Comparison of ENCODE assay signal across 8 cellular contexts in genomic region chr13:19601749-19602725, GRCh38. TPM values are rescaled to one million over a fixed set of nuclear protein-coding genes. Genes with fewer than 3 reads are reported as not detected.
DNase-seq lines count a peak whose midpoint lies in the region; ATAC-seq and TF ChIP-seq lines count a peak whose summit lies in the region.

No MANE protein-coding gene starts in this region.

- H2BK15ac ChIP-seq in neuronal stem cell (ENCODE audit: low read length) = peak overlapping the region; percentile 12

- no peak for TF ChIP-seq CTCF in AG04450 (IDR thresholded peaks at IDR 0.05; ENCODE audit: low read depth, low read length)

- peak overlapping the region; percentile 92 for H3K18ac ChIP-seq in neuronal stem cell (ENCODE audit: low read length)

- no peak for DNase-seq in AG04450 (ENCODE audit: low read depth, low spot score)
- peak; percentile 31 for DNase-seq in NCI-H146 treated with DMSO at 0.1 percent for 48 hours (lab: John Stamatoyannopoulos, UW; ENCODE audit: unreplicated experiment)
- DNase-seq in activated CD8-positive, alpha-beta memory T cell treated with anti-CD3 and anti-CD28 coated beads for 24 hours = peak; percentile 78
- peak; percentile 17 for DNase-seq in fibroblast of peridontal ligament (ENCODE audit: extremely low read depth)
- peak; percentile 40 for DNase-seq in neuronal stem cell (ENCODE audit: low spot score)
- DNase-seq in cerebellum (ENCODE audit: low spot score) = no peak

- H2AFZ ChIP-seq in neuronal stem cell (ENCODE audit: low read length) = peak overlapping the region; percentile 99

- peak; percentile 85 for ATAC-seq in GM18498 (IDR thresholded peaks at IDR 0.05; ENCODE audit: unreplicated experiment)
- ATAC-seq in HG02678 (IDR thresholded peaks at IDR 0.05; ENCODE audit: unreplicated experiment) = peak; percentile 91

- no peak overlapping the region for H2BK5ac ChIP-seq in neuronal stem cell (ENCODE audit: low read length)

- H3K36me3 ChIP-seq in neuronal stem cell (replicated peaks in 1 of 2; ENCODE audit: control insufficient read depth in 2 of 2, insufficient read depth in 2 of 2, low read length in 2 of 2) = peaks cover 0 to 11% of the 10 kb centered on the region in 2 donors

- no peak overlapping the region for H3K4ac ChIP-seq in neuronal stem cell (ENCODE audit: low read length)

- no peak overlapping the region for H2BK120ac ChIP-seq in neuronal stem cell (ENCODE audit: low read depth, low read length)

- H3K23ac ChIP-seq in neuronal stem cell (ENCODE audit: low read depth, low read length, poor library complexity) = no peak overlapping the region

- H3K27ac ChIP-seq in AG04450 (ENCODE audit: low read depth, low read length) = peak overlapping the region; percentile 11
- no peak overlapping the region for H3K27ac ChIP-seq in neuronal stem cell (replicated peaks; ENCODE audit: low read length)

- no peak overlapping the region for H3K14ac ChIP-seq in neuronal stem cell (ENCODE audit: low read length)

- no CpG with 5 or more reads among the region's 108 CpGs for WGBS in neuronal stem cell (ENCODE audit: extremely low coverage in 2 of 2, insufficient read length in 2 of 2, insufficient replicate concordance in 1 of 2), 2 donors

- no peaks in the 10 kb centered on the region for H3K27me3 ChIP-seq in AG04450 (ENCODE audit: control insufficient read depth, insufficient read depth, low read length)
- peaks cover 0 to 12% (median 3%) of the 10 kb centered on the region in 3 experiments for H3K27me3 ChIP-seq in neuronal stem cell (ENCODE audit: control insufficient read depth in 3 of 3, insufficient read depth in 3 of 3, low read depth in 1 of 3, low read length in 3 of 3)

- no peak overlapping the region for H2AK5ac ChIP-seq in neuronal stem cell (ENCODE audit: low read depth, low read length)

- H3K9me3 ChIP-seq in AG04450 (ENCODE audit: control insufficient read depth, insufficient read depth, low read length) (no peaks in the 10 kb centered on the region), neuronal stem cell (replicated peaks in 1 of 2; ENCODE audit: control insufficient read depth in 2 of 2, insufficient read depth in 1 of 2, low read depth in 1 of 2, low read length in 2 of 2) (peaks cover 7 to 23% of the 10 kb centered on the region in 2 donors)

- POLR2A ChIA-PET in AG04450 (lab: Yijun Ruan, JAX) = interaction anchor here (0.6 to 0.9 kb wide), 4 partner anchors 32 to 352 kb away, joined by 3 to 8 read pairs (median 4); partner anchors contain the start of gene MPHOSPH8

- no peak overlapping the region for H4K8ac ChIP-seq in neuronal stem cell (ENCODE audit: low read depth, low read length)

- CTCF ChIA-PET in AG04450 (lab: Charles Lee) = interaction anchor here (1.0 kb wide), 2 partner anchors 17 to 31 kb away, joined by 3 to 5 read pairs; no protein-coding TSS in a partner anchor

- H3K4me1 ChIP-seq in neuronal stem cell (ENCODE audit: control insufficient read depth in 2 of 2, insufficient read depth in 1 of 2, low read depth in 1 of 2, low read length in 2 of 2) = peaks cover 0 to 3% of the 10 kb centered on the region in 2 donors

- peak overlapping the region; percentile 72 for H3K4me2 ChIP-seq in neuronal stem cell (ENCODE audit: insufficient read depth, low read length, poor library complexity, severe bottlenecking)

- H3K79me1 ChIP-seq in neuronal stem cell (ENCODE audit: low read depth, low read length) = no peaks in the 10 kb centered on the region

- peak overlapping the region; percentile 78 for H3K9ac ChIP-seq in neuronal stem cell (ENCODE audit: low read depth, low read length, poor library complexity)

- H3K4me3 ChIP-seq in AG04450 (ENCODE audit: low read depth, low read length) (peak overlapping the region; percentile 64), neuronal stem cell (ENCODE audit: low read length in 2 of 2) (peak overlapping the region; percentile 51 to 85)

- H2BK12ac ChIP-seq in neuronal stem cell (ENCODE audit: low read length) = no peak overlapping the region

- H4K91ac ChIP-seq in neuronal stem cell (ENCODE audit: low read depth, low read length, poor library complexity) = no peak overlapping the region

RNA-seq across cellular contexts. Expression of gene MPHOSPH8, which starts 31.4 kb away (rescaled TPM):
- polyA plus RNA-seq in AG04450 (2011; rRNA removed) = 19.7 and 24.8 TPM in 2 replicates
- polyA minus RNA-seq in AG04450 (2011; rRNA and poly(A)+ RNA removed) = 6.0 and 8.0 TPM in 2 replicates
- polyA plus RNA-seq in neuronal stem cell (2013, experiment 1 of 2) = 22.1 TPM
- polyA plus RNA-seq in neuronal stem cell (2013, experiment 2 of 2) = 22.6 TPM
- 26.4 TPM for total RNA-seq in cerebellum

RNA-seq across cellular contexts. Expression of gene TPTE2, which starts 40.7 kb away (rescaled TPM):
- not detected in 2 replicates for polyA plus RNA-seq in AG04450 (2011; rRNA removed)
- not detected in 2 replicates for polyA minus RNA-seq in AG04450 (2011; rRNA and poly(A)+ RNA removed)
- 0.15 TPM for polyA plus RNA-seq in neuronal stem cell (2013, experiment 1 of 2)
- polyA plus RNA-seq in neuronal stem cell (2013, experiment 2 of 2) = 0.11 TPM
- not detected for total RNA-seq in cerebellum

Comparison
In these comparisons a context has a peak if more than half of its experiments do, and no peak if none do; other contexts are left out.
1. DNase-seq: peak in NCI-H146 treated with DMSO at 0.1 percent for 48 hours (single experiment), activated CD8-positive, alpha-beta memory T cell treated with anti-CD3 and anti-CD28 coated beads for 24 hours (single experiment), fibroblast of peridontal ligament (single experiment) and neuronal stem cell (single experiment); none in AG04450 (single experiment) and cerebellum (single experiment).